26 cellular contexts compared by ENCODE assay signal in the genomic region with DNA sequence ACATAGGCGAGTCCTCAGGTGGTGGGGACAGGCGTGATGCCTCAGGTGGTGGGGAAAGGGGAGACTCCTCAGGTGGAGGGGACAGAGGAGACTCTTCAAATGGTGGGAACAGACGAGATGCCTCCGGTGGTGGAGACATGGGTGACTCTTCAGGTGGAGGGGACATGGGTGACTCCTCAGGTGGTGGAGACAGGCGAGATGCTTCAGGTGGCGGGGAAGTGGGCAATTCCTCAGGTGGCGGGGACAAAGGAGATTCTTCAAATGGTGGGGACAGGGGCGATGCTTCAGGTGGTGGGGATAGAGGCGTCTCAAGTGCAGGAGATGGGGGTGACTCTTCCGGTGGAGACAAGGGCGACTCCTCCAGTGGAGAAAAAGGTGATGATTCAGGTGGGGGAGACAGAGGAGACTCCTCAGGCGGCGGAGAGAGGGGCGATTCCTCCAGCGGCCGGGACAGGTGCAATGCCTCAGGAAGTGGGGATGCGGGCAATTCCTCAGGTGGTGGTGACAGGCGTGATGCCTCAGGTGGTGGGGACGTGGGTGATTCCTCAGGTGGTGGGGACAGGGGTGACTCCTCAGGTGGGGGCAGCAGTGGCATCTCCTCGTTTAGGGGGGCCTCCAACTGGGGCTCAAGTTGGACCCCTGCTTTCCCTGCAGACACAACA. TPM values are rescaled to one million over a fixed set of nuclear protein-coding genes. Genes with fewer than 3 reads are reported as not detected.
A peak's percentile ranks its signal among the peaks of the same experiment; 100 is the strongest.
DNase-seq lines count a peak whose midpoint lies in the region; FAIRE-seq and TF ChIP-seq lines count a peak whose summit lies in the region.
"Had no signal": no experiment of that assay in that cellular context is flagged by ENCODE, and none has a peak within 500 bp of the region (broad histone marks: within the 10 kb centered on the region; RNA-seq: fewer than 3 reads in every experiment).

No MANE protein-coding gene starts in this region.

- H3K9me3 ChIP-seq in astrocyte (ENCODE audit: insufficient read depth, low read depth, low read length) (no peaks in the 10 kb centered on the region), kidney (ENCODE audit: control insufficient read depth in 1 of 2, low read length in 2 of 2) (no peaks in the 10 kb centered on the region), spleen (no peaks in the 10 kb centered on the region), PC-9 (ENCODE audit: insufficient read depth, low read depth) (no peaks in the 10 kb centered on the region)
- H3K9me3 ChIP-seq: BLaER1, SJSA1 had no signal

- TF ChIP-seq POLR2A in spleen (IDR thresholded peaks at IDR 0.05) = no peak

- H3K79me2 ChIP-seq in astrocyte (ENCODE audit: insufficient read depth, low read length) (peaks cover 87% of the 10 kb centered on the region), PC-9 (ENCODE audit: low read depth) (peaks cover 26% of the 10 kb centered on the region)

- H3K4me3 ChIP-seq in astrocyte (ENCODE audit: insufficient read depth, low read depth, low read length) = no peak overlapping the region
- H3K4me3 ChIP-seq in kidney (ENCODE audit: low read length in 2 of 2) = no peak overlapping the region
- no peak overlapping the region for H3K4me3 ChIP-seq in spleen
- H3K4me3 ChIP-seq in PC-9 = no peak overlapping the region
- H3K4me3 ChIP-seq: BLaER1, GM23338, SJSA1 had no signal

- H3K36me3 ChIP-seq in astrocyte (ENCODE audit: insufficient read depth, low read length) (peaks cover 44% of the 10 kb centered on the region), kidney (ENCODE audit: control insufficient read depth in 1 of 2, insufficient read depth in 2 of 2, low read length in 2 of 2) (peaks cover 53 to 65% of the 10 kb centered on the region in 2 donors), spleen (peaks cover 9 to 84% (median 83%) of the 10 kb centered on the region in 6 donors), PC-9 (ENCODE audit: low read depth) (peaks cover 25% of the 10 kb centered on the region)

- peaks cover 94% of the 10 kb centered on the region for H4K20me1 ChIP-seq in astrocyte (ENCODE audit: insufficient read depth, low read length)
- H4K20me1 ChIP-seq in PC-9 (ENCODE audit: insufficient read depth) = peaks cover 40% of the 10 kb centered on the region

- 90 to 94% (median 93%) methylated on average over 20 of the region's 20 CpGs for WGBS in spleen, 5 donors

- H3K36me3 Mint-ChIP-seq in activated T-cell treated with anti-CD3 and anti-CD28 coated beads, Interleukin-2, amount 50 U/mL, for 24 hours (ENCODE audit: low read depth) = peaks cover 96% of the 10 kb centered on the region
- peaks cover 30% of the 10 kb centered on the region for H3K36me3 Mint-ChIP-seq in astrocyte (ENCODE audit: low read depth, unreplicated experiment)

- no peak for TF ChIP-seq CTCF in astrocyte (IDR thresholded peaks at IDR 0.05; ENCODE audit: insufficient read depth, low read depth, low read length)
- no peak for TF ChIP-seq CTCF in kidney (IDR thresholded peaks at IDR 0.05; ENCODE audit: borderline replicate concordance, extremely low read depth, insufficient read depth)
- no peak for TF ChIP-seq CTCF in spleen (IDR thresholded peaks at IDR 0.05 in 8 of 11, conservative IDR thresholded peaks at IDR 0.05 in 3 of 11)
- TF ChIP-seq CTCF in GM13976 (IDR thresholded peaks at IDR 0.05; ENCODE audit: borderline replicate concordance, control extremely low read depth, extremely low read depth, insufficient read depth, missing control alignments) = no peak
- no peak for TF ChIP-seq CTCF in PC-9 (conservative IDR thresholded peaks at IDR 0.05)

- CTCF ChIA-PET in PC-9 (lab: Charles Lee) = no interaction called here

- H3K4me1 Mint-ChIP-seq in activated T-cell treated with anti-CD3 and anti-CD28 coated beads, Interleukin-2, amount 50 U/mL, for 24 hours (ENCODE audit: low read depth) = peaks cover 26% of the 10 kb centered on the region
- H3K4me1 Mint-ChIP-seq in astrocyte (ENCODE audit: low read depth, unreplicated experiment) = peaks cover 42% of the 10 kb centered on the region

- intact Hi-C loops in kidney (cut with DNase I) = no loop called here
- intact Hi-C loops in spleen (cut with DNase I; ENCODE audit: low total_unique reads) = no loop called here
- intact Hi-C loops in PC-9 (cut with micrococcal nuclease; ENCODE audit: unreplicated experiment) = no loop called here

- H3K27me3 Mint-ChIP-seq in activated T-cell treated with anti-CD3 and anti-CD28 coated beads, Interleukin-2, amount 50 U/mL, for 24 hours = no peaks in the 10 kb centered on the region
- H3K27me3 Mint-ChIP-seq in astrocyte (ENCODE audit: low read depth, unreplicated experiment) = no peaks in the 10 kb centered on the region
- H3K27me3 Mint-ChIP-seq: CD4-positive, alpha-beta T cell had no signal

- peaks cover 31% of the 10 kb centered on the region for H3K4me1 ChIP-seq in astrocyte (ENCODE audit: insufficient read depth, low read length)
- H3K4me1 ChIP-seq in kidney (ENCODE audit: control insufficient read depth in 1 of 2, insufficient read depth in 1 of 2, low read depth in 1 of 2, low read length in 2 of 2) = peaks cover 10 to 14% of the 10 kb centered on the region in 2 donors
- peaks cover 23 to 40% (median 27%) of the 10 kb centered on the region in 6 donors for H3K4me1 ChIP-seq in spleen
- peaks cover 8% of the 10 kb centered on the region for H3K4me1 ChIP-seq in PC-9 (replicated peaks; ENCODE audit: insufficient read depth)

- H3F3A ChIP-seq in PC-9 (ENCODE audit: insufficient read depth, low read depth) = no peaks in the 10 kb centered on the region

- H3K9ac ChIP-seq in astrocyte (ENCODE audit: low read length) = no peak overlapping the region
- no peak overlapping the region for H3K9ac ChIP-seq in kidney (ENCODE audit: low read length in 2 of 2)
- H3K9ac ChIP-seq: BLaER1 had no signal

- H3K9me2 ChIP-seq in PC-9 (ENCODE audit: insufficient read depth) = no peaks in the 10 kb centered on the region

- DNase-seq in activated T-cell treated with anti-CD3 and anti-CD28 coated beads, Interleukin-2, amount 50 U/mL, for 24 hours = no peak
- no peak for DNase-seq in activated T-cell treated with anti-CD3 and anti-CD28 coated beads, Interleukin-2, amount 50 U/mL, for 48 hours
- no peak for DNase-seq in astrocyte (ENCODE audit: low read depth)
- DNase-seq in kidney = peak; percentile 66
- DNase-seq in spleen = peak; percentile 62
- no peak for DNase-seq in NCI-H82 (lab: John Stamatoyannopoulos, UW)
- no peak for DNase-seq in GM13976 (ENCODE audit: low spot score)
- no peak for DNase-seq in PC-9
- DNase-seq: ACHN; CD4-positive, alpha-beta T cell; COR-L47; DMS79; HCEC 1CT; KBM-7; NCI-H1092 treated with DMSO at 0.1 percent for 48 hours; NCI-H1436 treated with DMSO at 0.1 percent for 48 hours; NCI-H1930; NCI-H226; NCI-H510A treated with DMSO at 0.1 percent for 48 hours; NCI-H748 treated with DMSO at 0.1 percent for 48 hours; NK-92 treated with Interleukin-12 subunit alpha and Interleukin-12 subunit beta, amount 100 ng/mL, for 24 hours had no signal

- peak overlapping the region; percentile 12 for H3K27ac Mint-ChIP-seq in activated T-cell treated with anti-CD3 and anti-CD28 coated beads, Interleukin-2, amount 50 U/mL, for 24 hours
- H3K27ac Mint-ChIP-seq in astrocyte (ENCODE audit: unreplicated experiment) = peak overlapping the region; percentile 26
- H3K27ac Mint-ChIP-seq: CD4-positive, alpha-beta T cell; GM23338 had no signal

- H3K27me3 ChIP-seq in astrocyte (ENCODE audit: insufficient read depth, low read length) = no peaks in the 10 kb centered on the region
- no peaks in the 10 kb centered on the region for H3K27me3 ChIP-seq in spleen (replicated peaks in 1 of 7)
- H3K27me3 ChIP-seq in PC-9 (ENCODE audit: insufficient read depth, low read depth) = no peaks in the 10 kb centered on the region
- H3K27me3 ChIP-seq: BLaER1, SJSA1 had no signal

- H3K9me3 Mint-ChIP-seq in activated T-cell treated with anti-CD3 and anti-CD28 coated beads, Interleukin-2, amount 50 U/mL, for 24 hours = no peaks in the 10 kb centered on the region
- no peaks in the 10 kb centered on the region for H3K9me3 Mint-ChIP-seq in astrocyte (ENCODE audit: unreplicated experiment)
- H3K9me3 Mint-ChIP-seq: CD4-positive, alpha-beta T cell; GM23338 had no signal

- H2AFZ ChIP-seq in astrocyte (ENCODE audit: low read depth, low read length) = no peak overlapping the region
- H2AFZ ChIP-seq in PC-9 = no peak overlapping the region
- H2AFZ ChIP-seq: GM23338 had no signal

- H3K4me2 ChIP-seq in astrocyte (ENCODE audit: low read length) (no peak overlapping the region), PC-9 (no peak overlapping the region)
- H3K4me2 ChIP-seq: BLaER1, GM23338 had no signal

- POLR2A ChIA-PET in PC-9 (lab: Charles Lee; ENCODE audit: unreplicated experiment) = no interaction called here

- no peak overlapping the region for H3K4me3 Mint-ChIP-seq in activated T-cell treated with anti-CD3 and anti-CD28 coated beads, Interleukin-2, amount 50 U/mL, for 24 hours
- H3K4me3 Mint-ChIP-seq in astrocyte (ENCODE audit: unreplicated experiment) = no peak overlapping the region
- H3K4me3 Mint-ChIP-seq: CD4-positive, alpha-beta T cell; GM23338 had no signal

- in situ Hi-C loops in GM13976 (cut with MboI; ENCODE audit: low sequenced_read_pairs, unreplicated experiment) = no loop called here

- no TSS peak for BruUV-seq in PC-9 (replicated peaks; lab: Mats Ljungman, UMichigan)

- H3K27ac ChIP-seq in astrocyte (ENCODE audit: low read depth, low read length) (no peak overlapping the region), kidney (ENCODE audit: low read depth in 2 of 2, low read length in 2 of 2) (no peak overlapping the region), spleen (no peak overlapping the region), PC-9 (no peak overlapping the region)
- H3K27ac ChIP-seq: 22Rv1, BLaER1, SJSA1 had no signal

- no peak for FAIRE-seq in astrocyte (lab: Jason Lieb, UNC)
- no peak for FAIRE-seq in kidney (lab: Jason Lieb, UNC)

RNA-seq across cellular contexts. Expression of a gene that starts 8.7 kb away (rescaled TPM):
- 81.7 and 86.9 TPM in 2 replicates for total RNA-seq in astrocyte
- 89.9 TPM for total RNA-seq in kidney
- 5.0 TPM for polyA plus RNA-seq in kidney (ENCODE audit: insufficient read depth, low read depth, low replicate concordance)
- 100 to 1,000 TPM; 115 to 172 (median 163) TPM for total RNA-seq in spleen
- polyA plus RNA-seq in spleen = 10 to 100 TPM in 1 of 3 donors, 1 to 10 TPM in 2; 5.1 to 42.1 (median 6.0) TPM
- 94.0 and 97.9 TPM in 2 replicates for total RNA-seq in PC-9 (2021)

RNA-seq across cellular contexts. Expression of a gene that starts 17.9 kb away (rescaled TPM):
- 1.3 and 1.9 TPM in 2 replicates for total RNA-seq in astrocyte
- total RNA-seq in kidney = 0.69 TPM
- polyA plus RNA-seq in kidney (ENCODE audit: insufficient read depth, low read depth, low replicate concordance) = 0.52 TPM
- total RNA-seq in spleen = 1 to 10 TPM; 2.0 to 4.3 (median 2.5) TPM
- polyA plus RNA-seq in spleen = 1 to 10 TPM; 3.9 to 6.7 (median 5.5) TPM
- 2.9 and 3.4 TPM in 2 replicates for total RNA-seq in PC-9 (2021)

RNA-seq across cellular contexts. Expression of a gene that starts 33.3 kb away (rescaled TPM):
- total RNA-seq in astrocyte (47.1 and 49.6 TPM in 2 replicates), kidney (57.1 TPM), spleen (10 to 100 TPM; 40.2 to 47.2 (median 44.6) TPM), PC-9 (2021) (48.8 and 53.6 TPM in 2 replicates)
- polyA plus RNA-seq in kidney (ENCODE audit: insufficient read depth, low read depth, low replicate concordance) (58.4 TPM), spleen (10 to 100 TPM; 34.1 to 41.4 (median 39.8) TPM)

RNA-seq across cellular contexts. Expression of a gene that starts 42.7 kb away (rescaled TPM):
- total RNA-seq in astrocyte = 0.05 and 0.16 TPM in 2 replicates
- 1.6 TPM for total RNA-seq in kidney
- 0.54 TPM for polyA plus RNA-seq in kidney (ENCODE audit: insufficient read depth, low read depth, low replicate concordance)
- 1 to 10 TPM in 3 of 7 donors, under 1 TPM in 4; 0.33 to 2.6 (median 0.79) TPM for total RNA-seq in spleen
- under 1 TPM; 0.09 to 0.74 (median 0.59) TPM for polyA plus RNA-seq in spleen
- total RNA-seq in PC-9 (2021) = 0.13 and 0.28 TPM in 2 replicates
- total RNA-seq: GM23338, HT1080, SJSA1 had no signal
- polyA plus RNA-seq: GM23338 had no signal

RNA-seq across cellular contexts. Expression of a gene that starts 52.7 kb away (rescaled TPM):
- total RNA-seq in astrocyte (0.50 and 0.55 TPM in 2 replicates), kidney (not detected), spleen (1 to 10 TPM in 1 of 7 donors, under 1 TPM in 5, not detected in 1; 0.15 to 2.0 (median 0.40) TPM), PC-9 (2021) (0.10 and 0.17 TPM in 2 replicates)
- polyA plus RNA-seq in kidney (ENCODE audit: insufficient read depth, low read depth, low replicate concordance) (27.0 TPM), spleen (under 1 TPM; 0.09 to 0.64 (median 0.42) TPM)
- polyA plus RNA-seq: GM23338 had no signal

Comparison
In these comparisons a context has a peak if more than half of its experiments do, and no peak if none do; other contexts are left out.
1. DNase-seq: peak in kidney (single experiment) and spleen (single experiment); none in activated T-cell treated with anti-CD3 and anti-CD28 coated beads, Interleukin-2, amount 50 U/mL, for 24 hours (single experiment), activated T-cell treated with anti-CD3 and anti-CD28 coated beads, Interleukin-2, amount 50 U/mL, for 48 hours (0 of 2), astrocyte (single experiment), NCI-H82 (single experiment), GM13976 (single experiment) and PC-9 (0 of 2).